In the genomic region with DNA sequence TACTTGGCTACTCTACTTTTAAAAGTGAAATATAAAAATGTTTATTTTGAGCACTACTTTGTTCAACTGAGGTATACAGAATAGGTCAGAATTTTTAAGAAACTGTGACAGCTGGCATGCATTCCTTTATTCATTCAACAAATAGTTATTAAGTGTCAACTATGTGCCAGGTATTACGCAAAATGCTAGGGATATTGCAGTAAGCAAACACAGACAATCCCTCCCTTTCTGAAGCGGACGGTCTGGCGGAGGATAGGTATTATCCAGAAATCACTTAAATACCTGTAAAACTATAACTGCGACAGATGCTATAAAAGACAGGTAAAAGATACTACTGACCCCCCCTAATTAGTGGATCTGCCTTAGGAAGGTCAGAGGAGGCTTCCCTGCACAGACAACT, we compare ENCODE assay signal across 1 cellular context.
TF ChIP-seq lines count a peak whose summit lies in the region.

No MANE protein-coding gene starts in this region.

TF ChIP-seq in WTC11, 78 proteins besides CTCF, POLR2A, EP300 and RAD21 (continued from another document):
- no peak for TF ChIP-seq FOXK1 (CRISPR knock-in tag; IDR thresholded peaks at IDR 0.05)
- TF ChIP-seq ZNF396 (CRISPR knock-in tag; IDR thresholded peaks at IDR 0.05; ENCODE audit: borderline replicate concordance): no peak
TF ChIP-seq in WTC11: peak in this region for 1.
